ENCODE assay signal across 18 cellular contexts in the genomic region with DNA sequence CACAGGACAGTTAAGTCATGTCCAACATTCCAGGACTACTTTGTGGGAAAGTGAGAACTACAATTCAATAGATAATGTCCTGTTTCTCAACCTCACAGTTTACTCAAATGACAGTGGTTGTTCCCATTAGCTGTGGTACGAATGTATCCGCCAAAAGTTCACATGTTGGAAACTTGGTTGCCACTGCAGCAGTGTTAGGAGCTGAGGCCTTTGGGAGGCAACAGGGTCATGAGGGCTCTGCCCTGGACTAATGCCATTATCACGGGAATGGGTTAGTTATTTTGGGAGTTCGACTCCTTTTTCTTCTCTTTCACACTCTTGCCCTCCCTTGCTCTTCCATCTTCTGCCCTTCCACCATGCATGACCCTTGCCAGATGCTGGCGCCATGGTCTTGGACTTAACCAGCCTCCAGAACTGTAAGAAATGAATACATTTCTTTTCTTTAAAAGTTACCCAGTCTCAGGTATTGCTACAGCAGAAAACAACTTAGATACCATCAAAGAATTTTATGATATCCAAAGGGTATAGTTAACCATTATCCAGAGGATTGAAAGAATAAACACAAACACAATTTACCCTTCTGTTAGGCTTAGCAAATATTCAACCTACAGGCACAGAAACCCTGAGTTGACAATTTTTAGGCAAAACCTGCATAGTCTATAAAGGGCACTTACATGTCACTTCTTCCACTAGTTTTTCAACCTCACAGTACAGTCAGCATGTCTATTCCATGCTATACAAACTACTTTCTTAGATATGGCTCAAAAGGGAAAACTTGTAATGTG.
"Had no signal": no experiment of that assay in that cellular context is flagged by ENCODE, and none has a peak within 500 bp of the region (broad histone marks: within the 10 kb centered on the region; RNA-seq: fewer than 3 reads in every experiment).

No MANE protein-coding gene starts in this region.

- H3K27ac Mint-ChIP-seq: activated CD8-positive, alpha-beta memory T cell treated with anti-CD3 and anti-CD28 coated beads, Interleukin-2, amount 10 ng/mL, durations not matched to agents 7 days and 5 days; T-helper 2 cell treated with Interferon-gamma antibody and Interleukin-4, amounts not matched to agents 5 μg/mL and 100 μg/mL, for 36 hours had no signal

- H3K4me3 ChIP-seq: coronary artery, gastroesophageal sphincter, lung, psoas muscle, suprapubic skin, upper lobe of right lung had no signal

- H3K9me3 Mint-ChIP-seq: activated T-cell treated with anti-CD3 and anti-CD28 coated beads, Interleukin-2, amount 50 U/mL, for 4 hours; natural killer cell; T-helper 2 cell treated with Interferon-gamma antibody and Interleukin-4, amounts not matched to agents 5 μg/mL and 100 μg/mL, for 36 hours had no signal

- ATAC-seq: activated CD4-positive, CD25-positive, alpha-beta regulatory T cell treated with anti-CD3 and anti-CD28 coated beads, Interleukin-2, amount 50 U/mL, for 24 hours; activated CD8-positive, alpha-beta memory T cell treated with anti-CD3 and anti-CD28 coated beads, Interleukin-2, amount 10 ng/mL, durations not matched to agents 7 days and 5 days; activated T-cell treated with anti-CD3 and anti-CD28 coated beads, Interleukin-2, amount 50 U/mL, for 4 hours; gastroesophageal sphincter; natural killer cell; psoas muscle; stimulated activated naive CD8-positive, alpha-beta T cell treated with anti-CD3 and anti-CD28 coated beads, Interleukin-15, Interleukin-2, amounts not matched to agents 100 U/mL and 50 U/mL, for 24 hours; upper lobe of right lung had no signal

- H3K9me3 ChIP-seq: gastroesophageal sphincter, psoas muscle, suprapubic skin, upper lobe of right lung had no signal

- H3K4me3 Mint-ChIP-seq: activated CD8-positive, alpha-beta memory T cell treated with anti-CD3 and anti-CD28 coated beads, Interleukin-2, amount 10 ng/mL, durations not matched to agents 7 days and 5 days; activated T-cell treated with anti-CD3 and anti-CD28 coated beads, Interleukin-2, amount 50 U/mL, for 4 hours; natural killer cell; T-helper 2 cell treated with Interferon-gamma antibody and Interleukin-4, amounts not matched to agents 5 μg/mL and 100 μg/mL, for 36 hours had no signal

- H3K27me3 ChIP-seq: gastroesophageal sphincter, suprapubic skin, upper lobe of right lung had no signal

- FAIRE-seq: keratinocyte had no signal

- H3K27ac ChIP-seq: coronary artery, epithelial cell of prostate, gastroesophageal sphincter, psoas muscle, suprapubic skin, upper lobe of right lung had no signal

- H3K27me3 Mint-ChIP-seq: activated CD8-positive, alpha-beta memory T cell treated with anti-CD3 and anti-CD28 coated beads, Interleukin-2, amount 10 ng/mL, durations not matched to agents 7 days and 5 days had no signal

- DNase-seq: activated CD4-positive, alpha-beta T cell treated with anti-CD3 and anti-CD28 coated beads, Interleukin-2, amount 50 U/mL, for 48 hours; activated CD8-positive, alpha-beta memory T cell treated with anti-CD3 and anti-CD28 coated beads, Interleukin-2, amount 10 ng/mL, durations not matched to agents 7 days and 5 days; activated T-cell treated with anti-CD3 and anti-CD28 coated beads, Interleukin-2, amount 50 U/mL, for 4 hours; caudate nucleus; effector CD4-positive, alpha-beta T cell; natural killer cell; psoas muscle; stimulated activated CD4-positive, alpha-beta T cell treated with anti-CD3 and anti-CD28 coated beads, Interleukin-2, amount 100 ng/mL, for 48 hours; stimulated activated naive CD8-positive, alpha-beta T cell treated with anti-CD3 and anti-CD28 coated beads, Interleukin-15, Interleukin-2, amounts not matched to agents 100 U/mL and 50 U/mL, for 24 hours; upper lobe of right lung had no signal
